In genomic region chr17:67995568-67996191, GRCh38 we compare ENCODE assay signal across 8 cellular contexts. TPM values are rescaled to one million over a fixed set of nuclear protein-coding genes. Genes with fewer than 3 reads are reported as not detected.
DNase-seq lines count a peak whose midpoint lies in the region; ATAC-seq lines count a peak whose summit lies in the region.

No MANE protein-coding gene starts in this region.

- DNase-seq in CD1c-positive myeloid dendritic cell (ENCODE audit: extremely low spot score) (peak; percentile 22), HuH-7.5 (ENCODE audit: low spot score) (peak; percentile 30), hepatic stellate cell (ENCODE audit: low spot score) (peak; percentile 34), sciatic nerve (ENCODE audit: low spot score) (peak; percentile 67), GOT3 (lab: John Stamatoyannopoulos, UW) (no peak)
- peak; percentile 54 for DNase-seq in activated naive CD8-positive, alpha-beta T cell treated with anti-CD3 and anti-CD28 coated beads, Interleukin-2, amount 10 ng/mL, durations not matched to agents 7 days and 5 days

- POLR2A ChIA-PET in activated naive CD8-positive, alpha-beta T cell treated with anti-CD3 and anti-CD28 coated beads, Interleukin-2, amount 10 ng/mL, durations not matched to agents 7 days and 5 days (lab: Charles Lee): interaction anchor here (1.0 kb wide), 2 partner anchors 24 to 40 kb away, joined by 3 read pairs; partner anchors contain the start of gene KPNA2

- peaks cover 27% of the 10 kb centered on the region for H3K4me1 Mint-ChIP-seq in activated naive CD8-positive, alpha-beta T cell treated with anti-CD3 and anti-CD28 coated beads, Interleukin-2, amount 10 ng/mL, durations not matched to agents 7 days and 5 days

- H3K36me3 Mint-ChIP-seq in activated naive CD8-positive, alpha-beta T cell treated with anti-CD3 and anti-CD28 coated beads, Interleukin-2, amount 10 ng/mL, durations not matched to agents 7 days and 5 days: no peaks in the 10 kb centered on the region

- H3K27ac Mint-ChIP-seq in activated naive CD8-positive, alpha-beta T cell treated with anti-CD3 and anti-CD28 coated beads, Interleukin-2, amount 10 ng/mL, durations not matched to agents 7 days and 5 days: no peak overlapping the region

- peaks cover 56% of the 10 kb centered on the region for H3K27me3 Mint-ChIP-seq in activated naive CD8-positive, alpha-beta T cell treated with anti-CD3 and anti-CD28 coated beads, Interleukin-2, amount 10 ng/mL, durations not matched to agents 7 days and 5 days

- intact Hi-C loops in sciatic nerve (cut with DNase I): no loop called here

- no peaks in the 10 kb centered on the region for H3K9me3 Mint-ChIP-seq in activated naive CD8-positive, alpha-beta T cell treated with anti-CD3 and anti-CD28 coated beads, Interleukin-2, amount 10 ng/mL, durations not matched to agents 7 days and 5 days

- peak; percentile 8 for ATAC-seq in activated naive CD8-positive, alpha-beta T cell treated with anti-CD3 and anti-CD28 coated beads, Interleukin-2, amount 10 ng/mL, durations not matched to agents 7 days and 5 days (ENCODE audit: low read depth)
- ATAC-seq in sciatic nerve (peak; percentile 23), GM19463 (IDR thresholded peaks at IDR 0.05; ENCODE audit: unreplicated experiment) (no peak), GM21528 (IDR thresholded peaks at IDR 0.05; ENCODE audit: low FRiP score, unreplicated experiment) (no peak)

- peak overlapping the region; percentile 82 for H3K4me3 Mint-ChIP-seq in activated naive CD8-positive, alpha-beta T cell treated with anti-CD3 and anti-CD28 coated beads, Interleukin-2, amount 10 ng/mL, durations not matched to agents 7 days and 5 days

RNA-seq across cellular contexts. Expression of gene C17orf58, which starts 0.6 kb away (rescaled TPM):
- 1 to 10 TPM; 3.8 to 4.4 TPM for total RNA-seq in activated naive CD8-positive, alpha-beta T cell treated with anti-CD3 and anti-CD28 coated beads, Interleukin-2, amount 10 ng/mL, durations not matched to agents 7 days and 5 days
- 6.2 TPM for total RNA-seq in sciatic nerve

RNA-seq across cellular contexts. Expression of gene KPNA2, which starts 39.9 kb away (rescaled TPM):
- 100 to 1,000 TPM; 138 to 148 TPM for total RNA-seq in activated naive CD8-positive, alpha-beta T cell treated with anti-CD3 and anti-CD28 coated beads, Interleukin-2, amount 10 ng/mL, durations not matched to agents 7 days and 5 days
- 15.0 TPM for total RNA-seq in sciatic nerve

Comparison
In these comparisons a context has a peak if more than half of its experiments do, and no peak if none do; other contexts are left out.
1. ATAC-seq: peak in activated naive CD8-positive, alpha-beta T cell treated with anti-CD3 and anti-CD28 coated beads, Interleukin-2, amount 10 ng/mL, durations not matched to agents 7 days and 5 days (single experiment) and sciatic nerve (single experiment); none in GM19463 (single experiment) and GM21528 (single experiment).